In genomic region chr9:129597355-129598088, GRCh38 we compare ENCODE assay signal across 10 cellular contexts. TPM values are rescaled to one million over a fixed set of nuclear protein-coding genes. Genes with fewer than 3 reads are reported as not detected.
DNase-seq lines count a peak whose midpoint lies in the region; ATAC-seq, FAIRE-seq and TF ChIP-seq lines count a peak whose summit lies in the region.
"Had no signal": no experiment of that assay in that cellular context is flagged by ENCODE, and none has a peak within 500 bp of the region (broad histone marks: within the 10 kb centered on the region; RNA-seq: fewer than 3 reads in every experiment).

No MANE protein-coding gene starts in this region.

- intact Hi-C loops in endothelial cell of umbilical vein (cut with micrococcal nuclease) = loop anchor here (5.0 kb wide), 1 partner anchor 45 kb away; no protein-coding TSS in a partner anchor

- H3K4me2 ChIP-seq in SK-N-SH (no peak overlapping the region; the same call in 1 of the 2 replicates), endothelial cell of umbilical vein (ENCODE audit: insufficient read depth, low read length) (peak overlapping the region; percentile 62)

- no peak for TF ChIP-seq POLR2A in endothelial cell of umbilical vein (IDR thresholded peaks at IDR 0.05; ENCODE audit: low read depth, low read length)

- CTCF ChIA-PET in SK-N-SH (lab: Yijun Ruan, JAX) = interaction anchor here (1.1 to 2.2 kb wide), 6 partner anchors 9 to 458 kb away, joined by 3 to 8 read pairs (median 6); no protein-coding TSS in a partner anchor
- CTCF ChIA-PET in endothelial cell of umbilical vein (lab: Charles Lee) = interaction anchor here (1.1 to 2.0 kb wide), 5 partner anchors 27 to 459 kb away, joined by 3 to 8 read pairs (median 3); no protein-coding TSS in a partner anchor

- H3K36me3 ChIP-seq in ES-I3 (ENCODE audit: insufficient read depth, low read length) (no peaks in the 10 kb centered on the region), SK-N-SH (replicated peaks in 1 of 2; ENCODE audit: control insufficient read depth in 1 of 2, insufficient read depth in 2 of 2, low read length in 1 of 2) (no peaks in the 10 kb centered on the region), endothelial cell of umbilical vein (ENCODE audit: control insufficient read depth in 2 of 2, extremely low read depth in 1 of 2, insufficient read depth in 2 of 2, low read length in 2 of 2) (no peaks in the 10 kb centered on the region), muscle layer of colon (ENCODE audit: insufficient read depth, low read length) (no peaks in the 10 kb centered on the region)

- H4K20me1 ChIP-seq in SK-N-SH (ENCODE audit: insufficient read depth) (no peaks in the 10 kb centered on the region), endothelial cell of umbilical vein (replicated peaks; ENCODE audit: control insufficient read depth, extremely low read depth, insufficient read depth, low read length) (no peaks in the 10 kb centered on the region)

- H3K9ac ChIP-seq in ES-I3 (ENCODE audit: low read depth, low read length) (peak overlapping the region; percentile 67), SK-N-SH (peak overlapping the region; percentile 8; the same call in 1 of the 2 replicates), endothelial cell of umbilical vein (replicated peaks; ENCODE audit: extremely low read depth, insufficient read depth, low read length) (peak overlapping the region; percentile 71), muscle layer of colon (ENCODE audit: low read length) (peak overlapping the region; percentile 14)

- ATAC-seq in GM21367 (IDR thresholded peaks at IDR 0.05; ENCODE audit: unreplicated experiment) (no peak), HG02852 (IDR thresholded peaks at IDR 0.05; ENCODE audit: unreplicated experiment) (no peak), HG03565 (IDR thresholded peaks at IDR 0.05; ENCODE audit: unreplicated experiment) (no peak)

- BruUV-seq in endothelial cell of umbilical vein (replicated peaks; lab: Mats Ljungman, UMichigan) = no TSS peak

- H3K27me3 ChIP-seq in SK-N-SH (ENCODE audit: insufficient read depth) = no peaks in the 10 kb centered on the region
- H3K27me3 ChIP-seq in endothelial cell of umbilical vein (ENCODE audit: control insufficient read depth in 2 of 2, insufficient read depth in 2 of 2, low read length in 2 of 2) = no peaks in the 10 kb centered on the region
- H3K27me3 ChIP-seq in muscle layer of colon (ENCODE audit: control insufficient read depth in 1 of 2, insufficient read depth in 2 of 2, low read length in 2 of 2) = no peaks in the 10 kb centered on the region

- H3K9me3 ChIP-seq in ES-I3 (ENCODE audit: control insufficient read depth, insufficient read depth, low read length) = no peaks in the 10 kb centered on the region
- no peaks in the 10 kb centered on the region for H3K9me3 ChIP-seq in SK-N-SH
- no peaks in the 10 kb centered on the region for H3K9me3 ChIP-seq in endothelial cell of umbilical vein (replicated peaks; ENCODE audit: control insufficient read depth, insufficient read depth, low read length)
- H3K9me3 ChIP-seq in muscle layer of colon (ENCODE audit: low read length) = no peaks in the 10 kb centered on the region

- DNase-seq in SK-N-SH = peak; percentile 70
- DNase-seq in endothelial cell of umbilical vein (ENCODE audit: low read depth, low spot score) = peak; percentile 34
- DNase-seq in SK-N-DZ (ENCODE audit: low spot score) = no peak

- TF ChIP-seq CTCF in SK-N-SH (IDR thresholded peaks at IDR 0.05) = no peak
- no peak for TF ChIP-seq CTCF in endothelial cell of umbilical vein (IDR thresholded peaks at IDR 0.05; ENCODE audit: extremely low read depth in 1 of 2, insufficient read depth in 1 of 2, low read depth in 1 of 2, low read length in 2 of 2)

- H3F3A ChIP-seq in SK-N-SH (replicated peaks; ENCODE audit: insufficient read depth) = no peaks in the 10 kb centered on the region

- TF ChIP-seq EP300 in SK-N-SH (IDR thresholded peaks at IDR 0.05; ENCODE audit: borderline replicate concordance in 1 of 2, low read depth in 1 of 2, low read length in 1 of 2) = no peak

- H2AFZ ChIP-seq in SK-N-SH (ENCODE audit: low read depth) (peak overlapping the region; percentile 35; the same call in 1 of the 2 replicates), endothelial cell of umbilical vein (ENCODE audit: low read depth, low read length) (peak overlapping the region; percentile 98)

- H3K27ac ChIP-seq in SK-N-SH (ENCODE audit: low read depth in 2 of 2, low read length in 1 of 2) = no peak overlapping the region; a peak in 1 of 4 replicates
- peak overlapping the region; percentile 18 for H3K27ac ChIP-seq in endothelial cell of umbilical vein (ENCODE audit: insufficient read depth, low read depth, low read length)
- peak overlapping the region; percentile 57 for H3K27ac ChIP-seq in muscle layer of colon (ENCODE audit: low read depth, low read length)

- FAIRE-seq in endothelial cell of umbilical vein (lab: Jason Lieb, UNC) = no peak

- no peaks in the 10 kb centered on the region for H3K9me2 ChIP-seq in SK-N-SH

- H3K4me3 ChIP-seq in SK-N-SH (ENCODE audit: low read depth in 2 of 2, low read length in 1 of 2) (peak overlapping the region in 1 of 2 experiments; percentile 35; a peak in 2 of 4 replicates), endothelial cell of umbilical vein (replicated peaks in 1 of 3; ENCODE audit: insufficient read depth in 1 of 3, low read depth in 1 of 3, low read length in 3 of 3) (peak overlapping the region in 2 of 3 experiments; percentile 33 to 45), muscle layer of colon (ENCODE audit: low read depth in 1 of 2, low read length in 2 of 2) (peak overlapping the region; percentile 39 to 67)

- H3K4me1 ChIP-seq in ES-I3 (ENCODE audit: insufficient read depth, low read length) (peaks cover 16% of the 10 kb centered on the region; the same call in 1 of the 2 replicates), SK-N-SH (ENCODE audit: control insufficient read depth in 1 of 2, insufficient read depth in 2 of 2, low read depth in 1 of 2, low read length in 1 of 2) (peaks cover 0 to 6% of the 10 kb centered on the region in 2 experiments; a peak in 2 of 4 replicates), endothelial cell of umbilical vein (ENCODE audit: control insufficient read depth, extremely low read depth, insufficient read depth, low read length) (peaks cover 10% of the 10 kb centered on the region), muscle layer of colon (ENCODE audit: insufficient read depth, low read length) (peaks cover 20% of the 10 kb centered on the region)

- no peak for TF ChIP-seq RAD21 in SK-N-SH (IDR thresholded peaks at IDR 0.05; ENCODE audit: low read length)

- dilution Hi-C loops in endothelial cell of umbilical vein (cut with MboI; ENCODE audit: extremely low pct_ligation_motif_present, low sequenced_read_pairs) = no loop called here

- POLR2A ChIA-PET in SK-N-SH (lab: Yijun Ruan, JAX) = interaction anchor here (0.6 to 1.9 kb wide), 10 partner anchors 11 to 459 kb away, joined by 3 to 13 read pairs (median 3); no protein-coding TSS in a partner anchor
- POLR2A ChIA-PET in endothelial cell of umbilical vein (lab: Charles Lee) = no interaction called here

- H3K79me2 ChIP-seq in SK-N-SH (ENCODE audit: insufficient read depth) (no peaks in the 10 kb centered on the region), endothelial cell of umbilical vein (ENCODE audit: control insufficient read depth, insufficient read depth, low read length) (no peaks in the 10 kb centered on the region)

- WGBS in SK-N-SH (ENCODE audit: low lambda C conversion rate) = 49% methylated on average over 23 of the region's 57 CpGs

- no peaks in the 10 kb centered on the region for H3K9me1 ChIP-seq in endothelial cell of umbilical vein (replicated peaks; ENCODE audit: control insufficient read depth, extremely low read depth, insufficient read depth, low read length)

RNA-seq across cellular contexts. Expression of gene C9orf50, which starts 23.4 kb away (rescaled TPM):
- polyA plus RNA-seq in SK-N-SH (2012; rRNA removed) = 0.24 and 0.30 TPM in 2 replicates
- polyA plus RNA-seq in SK-N-SH (2012; cell fraction: cytosol; rRNA removed) = 0.17 and 0.34 TPM in 2 replicates
- 1.0 and 1.2 TPM in 2 replicates for polyA plus RNA-seq in SK-N-SH (2012; cell fraction: nucleus; rRNA removed)
- total RNA-seq in endothelial cell of umbilical vein = not detected in 2 replicates
- polyA plus RNA-seq in endothelial cell of umbilical vein = 0.05 TPM in 1 of 2 replicates, not detected in the other
- not detected in 2 replicates for polyA plus RNA-seq in endothelial cell of umbilical vein (2011; cell fraction: cytosol; rRNA removed)
- not detected in 2 replicates for polyA plus RNA-seq in endothelial cell of umbilical vein (2011; cell fraction: nucleus; rRNA removed)
- not detected in 2 replicates for polyA plus RNA-seq in endothelial cell of umbilical vein (2012)
- polyA minus RNA-seq in endothelial cell of umbilical vein = not detected in 2 replicates
- polyA minus RNA-seq in endothelial cell of umbilical vein (2011; cell fraction: cytosol; rRNA and poly(A)+ RNA removed) = not detected
- not detected in 2 replicates for polyA minus RNA-seq in endothelial cell of umbilical vein (2011; cell fraction: nucleus; rRNA and poly(A)+ RNA removed)
- not detected in 2 replicates for polyA plus RNA-seq in SK-N-DZ (2014; cell fraction: cytosol; rRNA removed)
- 0.13 TPM in 1 of 2 replicates, not detected in the other for polyA plus RNA-seq in SK-N-DZ (2014; cell fraction: nucleus; rRNA removed)
- total RNA-seq: pulmonary artery endothelial cell had no signal
- polyA plus RNA-seq: IgD-negative memory B cell had no signal

RNA-seq across cellular contexts. Expression of gene NTMT1, which starts 28.4 kb away (rescaled TPM):
- 75.0 and 78.3 TPM in 2 replicates for polyA plus RNA-seq in SK-N-SH (2012; rRNA removed)
- polyA plus RNA-seq in SK-N-SH (2012; cell fraction: cytosol; rRNA removed) = 44.3 and 62.6 TPM in 2 replicates
- 44.8 and 47.5 TPM in 2 replicates for polyA plus RNA-seq in SK-N-SH (2012; cell fraction: nucleus; rRNA removed)
- 47.6 and 53.2 TPM in 2 replicates for total RNA-seq in endothelial cell of umbilical vein
- polyA plus RNA-seq in endothelial cell of umbilical vein = 51.1 and 58.3 TPM in 2 replicates
- polyA plus RNA-seq in endothelial cell of umbilical vein (2011; cell fraction: cytosol; rRNA removed) = 44.9 and 48.8 TPM in 2 replicates
- 28.6 and 32.3 TPM in 2 replicates for polyA plus RNA-seq in endothelial cell of umbilical vein (2011; cell fraction: nucleus; rRNA removed)
- polyA plus RNA-seq in endothelial cell of umbilical vein (2012) = 39.2 and 47.0 TPM in 2 replicates
- 15.9 and 22.1 TPM in 2 replicates for polyA minus RNA-seq in endothelial cell of umbilical vein
- 52.6 TPM for polyA minus RNA-seq in endothelial cell of umbilical vein (2011; cell fraction: cytosol; rRNA and poly(A)+ RNA removed)
- 12.2 and 14.1 TPM in 2 replicates for polyA minus RNA-seq in endothelial cell of umbilical vein (2011; cell fraction: nucleus; rRNA and poly(A)+ RNA removed)
- 72.1 and 78.3 TPM in 2 replicates for polyA plus RNA-seq in SK-N-DZ (2014; cell fraction: cytosol; rRNA removed)
- 29.8 and 37.9 TPM in 2 replicates for polyA plus RNA-seq in SK-N-DZ (2014; cell fraction: nucleus; rRNA removed)

RNA-seq across cellular contexts. Expression of gene ASB6, which starts 44.4 kb away (rescaled TPM):
- polyA plus RNA-seq in SK-N-SH (2012; rRNA removed) (35.9 and 37.5 TPM in 2 replicates), endothelial cell of umbilical vein (20.3 and 21.3 TPM in 2 replicates)
- polyA plus RNA-seq in SK-N-SH (2012; cell fraction: cytosol; rRNA removed) = 14.2 and 23.9 TPM in 2 replicates
- 89.7 and 96.2 TPM in 2 replicates for polyA plus RNA-seq in SK-N-SH (2012; cell fraction: nucleus; rRNA removed)
- total RNA-seq in endothelial cell of umbilical vein = 22.9 and 23.8 TPM in 2 replicates
- 17.1 and 21.1 TPM in 2 replicates for polyA plus RNA-seq in endothelial cell of umbilical vein (2011; cell fraction: cytosol; rRNA removed)
- 25.6 and 26.2 TPM in 2 replicates for polyA plus RNA-seq in endothelial cell of umbilical vein (2011; cell fraction: nucleus; rRNA removed)
- 14.9 and 17.5 TPM in 2 replicates for polyA plus RNA-seq in endothelial cell of umbilical vein (2012)
- 10.0 and 12.2 TPM in 2 replicates for polyA minus RNA-seq in endothelial cell of umbilical vein
- 11.4 TPM for polyA minus RNA-seq in endothelial cell of umbilical vein (2011; cell fraction: cytosol; rRNA and poly(A)+ RNA removed)
- 7.1 and 8.8 TPM in 2 replicates for polyA minus RNA-seq in endothelial cell of umbilical vein (2011; cell fraction: nucleus; rRNA and poly(A)+ RNA removed)
- 14.4 and 23.2 TPM in 2 replicates for polyA plus RNA-seq in SK-N-DZ (2014; cell fraction: cytosol; rRNA removed)
- 31.9 and 32.7 TPM in 2 replicates for polyA plus RNA-seq in SK-N-DZ (2014; cell fraction: nucleus; rRNA removed)

Comparison
In these comparisons a context has a peak if more than half of its experiments do, and no peak if none do; other contexts are left out.
1. H3K9ac ChIP-seq: peak in every context shown above with its lines; median percentile 71 in endothelial cell of umbilical vein; 67 in ES-I3; 14 in muscle layer of colon; 8 in SK-N-SH.
2. H3K27ac ChIP-seq: peak in endothelial cell of umbilical vein (single experiment) and muscle layer of colon (single experiment); none in SK-N-SH (0 of 2).